In genomic region chr4:53194727-53195126, GRCh38 we compare ENCODE assay signal across 2 cellular contexts.
TF ChIP-seq lines count a peak whose summit lies in the region.

No MANE protein-coding gene starts in this region.

TF ChIP-seq in SK-N-SH, 30 proteins besides CTCF, POLR2A, EP300 and RAD21 (continued from another document):
- TF ChIP-seq REST (IDR thresholded peaks at IDR 0.05; ENCODE audit: low read depth, low read length): no peak
- TF ChIP-seq EZH2phosphoT487 (IDR thresholded peaks at IDR 0.05; ENCODE audit: borderline replicate concordance, low read depth): no peak
- no peak for TF ChIP-seq PBX3 (IDR thresholded peaks at IDR 0.05)
- TF ChIP-seq ZBTB33 (IDR thresholded peaks at IDR 0.05; ENCODE audit: borderline replicate concordance, low read depth): no peak
- no peak for TF ChIP-seq ELF1 (IDR thresholded peaks at IDR 0.05)
- no peak for TF ChIP-seq RFX5 (IDR thresholded peaks at IDR 0.05; ENCODE audit: low read length)
- TF ChIP-seq GATA2 (CRISPR knock-in tag; IDR thresholded peaks at IDR 0.05): no peak
- TF ChIP-seq POLR2AphosphoS5 (IDR thresholded peaks at IDR 0.05; ENCODE audit: low read depth, low read length): no peak
- no peak for TF ChIP-seq NFIC (IDR thresholded peaks at IDR 0.05; ENCODE audit: borderline replicate concordance)
- no peak for TF ChIP-seq JUND (IDR thresholded peaks at IDR 0.05)
- no peak for TF ChIP-seq RXRA (IDR thresholded peaks at IDR 0.05; ENCODE audit: borderline replicate concordance, low read depth)
- TF ChIP-seq TCF12 (IDR thresholded peaks at IDR 0.05): no peak

TF ChIP-seq in SK-N-SH treated with all-trans-retinoic acid at 6 μM for 48 hours, 23 proteins besides CTCF, POLR2A, EP300 and RAD21 (continued from another document):
- no peak for TF ChIP-seq TSHZ2 (CRISPR knock-in tag; IDR thresholded peaks at IDR 0.05)
- TF ChIP-seq SNAI2 (CRISPR knock-in tag; IDR thresholded peaks at IDR 0.05): no peak
- no peak for TF ChIP-seq ISL1 (CRISPR knock-in tag; IDR thresholded peaks at IDR 0.05)
- TF ChIP-seq CSRNP3 (CRISPR knock-in tag; IDR thresholded peaks at IDR 0.05): no peak
- no peak for TF ChIP-seq ESRRG (CRISPR knock-in tag; IDR thresholded peaks at IDR 0.05)
- no peak for TF ChIP-seq ZFP3 (CRISPR knock-in tag; IDR thresholded peaks at IDR 0.05)
- TF ChIP-seq CSDC2 (CRISPR knock-in tag; IDR thresholded peaks at IDR 0.05): no peak
- TF ChIP-seq BACH2 (CRISPR knock-in tag; IDR thresholded peaks at IDR 0.05; ENCODE audit: borderline replicate concordance): no peak
- no peak for TF ChIP-seq ZNF565 (CRISPR knock-in tag; conservative IDR thresholded peaks at IDR 0.05; ENCODE audit: low read depth)
- TF ChIP-seq OSR1 (CRISPR knock-in tag; IDR thresholded peaks at IDR 0.05): no peak
- no peak for TF ChIP-seq ZFP30 (CRISPR knock-in tag; IDR thresholded peaks at IDR 0.05)
- TF ChIP-seq PPARA (CRISPR knock-in tag; IDR thresholded peaks at IDR 0.05; ENCODE audit: borderline replicate concordance): no peak
- no peak for TF ChIP-seq POU6F1 (CRISPR knock-in tag; IDR thresholded peaks at IDR 0.05; ENCODE audit: borderline replicate concordance, low read depth)
- no peak for TF ChIP-seq ZNF70 (CRISPR knock-in tag; IDR thresholded peaks at IDR 0.05)
- TF ChIP-seq ARNTL (CRISPR knock-in tag; IDR thresholded peaks at IDR 0.05; ENCODE audit: borderline replicate concordance, low read depth): no peak
